Comparison of ENCODE assay signal across 9 cellular contexts in the genomic region with DNA sequence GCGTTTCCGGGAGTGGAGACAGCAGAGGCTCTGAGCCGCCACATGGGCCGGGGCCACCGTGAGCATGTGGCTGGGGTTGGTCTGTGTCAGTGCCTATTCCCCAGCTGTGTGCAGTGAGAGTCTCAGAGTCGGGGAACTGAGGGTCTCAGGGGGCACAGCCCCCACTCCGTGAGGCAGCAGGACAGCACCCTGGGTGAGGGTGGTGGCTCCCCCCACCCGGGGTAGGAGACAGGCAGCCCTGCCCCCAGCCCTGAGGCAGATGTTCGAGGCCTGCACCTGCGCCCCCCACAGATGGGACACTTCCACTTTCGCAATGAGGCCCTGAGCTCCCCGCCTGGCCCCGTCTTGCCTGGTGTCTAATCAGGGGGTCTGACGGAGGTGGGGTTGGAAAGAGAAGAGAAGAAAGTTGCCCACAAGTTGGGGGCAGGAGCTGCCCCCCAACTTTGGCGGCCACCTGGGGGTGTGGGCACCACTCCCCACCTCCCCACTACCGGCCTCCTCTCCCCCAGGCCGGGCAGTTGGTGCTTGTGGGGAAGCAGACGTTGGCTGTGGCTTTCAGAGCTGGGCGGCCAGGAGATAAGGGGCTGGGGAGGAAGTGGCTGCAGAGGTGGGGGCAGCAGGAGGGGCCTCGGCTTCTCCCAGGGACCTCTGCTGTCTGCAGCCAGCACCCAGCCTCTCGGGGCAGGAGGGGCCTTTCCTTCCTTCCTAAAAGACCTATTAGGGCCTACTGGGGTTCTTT. TPM values are rescaled to one million over a fixed set of nuclear protein-coding genes. Genes with fewer than 3 reads are reported as not detected.
DNase-seq lines count a peak whose midpoint lies in the region; ATAC-seq and TF ChIP-seq lines count a peak whose summit lies in the region.
"Had no signal": no experiment of that assay in that cellular context is flagged by ENCODE, and none has a peak within 500 bp of the region (broad histone marks: within the 10 kb centered on the region; RNA-seq: fewer than 3 reads in every experiment).

No MANE protein-coding gene starts in this region.

- TF ChIP-seq POLR2A in GM19099 (IDR thresholded peaks at IDR 0.05; ENCODE audit: extremely low read depth, insufficient read length, low read depth): peak; percentile 51

- ATAC-seq in HG03159 (IDR thresholded peaks at IDR 0.05; ENCODE audit: unreplicated experiment) (peak; percentile 57), HG02840 (IDR thresholded peaks at IDR 0.05; ENCODE audit: low FRiP score, unreplicated experiment) (no peak)

- intact Hi-C loops in activated CD4-positive, alpha-beta T cell treated with anti-CD3 and anti-CD28 coated beads, Interleukin-2, amount 10 ng/mL, durations not matched to agents 24 days and 14 days (cut with micrococcal nuclease): no loop called here

- TF ChIP-seq CTCF in progenitor cell of endocrine pancreas (IDR thresholded peaks at IDR 0.05; ENCODE audit: unreplicated experiment): no peak

- no peaks in the 10 kb centered on the region for H3K4me1 Mint-ChIP-seq in activated CD4-positive, alpha-beta T cell treated with anti-CD3 and anti-CD28 coated beads, Interleukin-2, amount 10 ng/mL, durations not matched to agents 24 days and 14 days
- no peaks in the 10 kb centered on the region for H3K4me1 Mint-ChIP-seq in progenitor cell of endocrine pancreas (ENCODE audit: low read depth)

- no peak overlapping the region for H3K27ac Mint-ChIP-seq in activated CD4-positive, alpha-beta T cell treated with anti-CD3 and anti-CD28 coated beads, Interleukin-2, amount 10 ng/mL, durations not matched to agents 24 days and 14 days
- no peak overlapping the region for H3K27ac Mint-ChIP-seq in progenitor cell of endocrine pancreas

- peaks cover 15% of the 10 kb centered on the region for H3K27me3 Mint-ChIP-seq in activated CD4-positive, alpha-beta T cell treated with anti-CD3 and anti-CD28 coated beads, Interleukin-2, amount 10 ng/mL, durations not matched to agents 24 days and 14 days
- H3K27me3 Mint-ChIP-seq in progenitor cell of endocrine pancreas: no peaks in the 10 kb centered on the region

- H3K4me3 Mint-ChIP-seq in activated CD4-positive, alpha-beta T cell treated with anti-CD3 and anti-CD28 coated beads, Interleukin-2, amount 10 ng/mL, durations not matched to agents 24 days and 14 days: no peak overlapping the region
- no peak overlapping the region for H3K4me3 Mint-ChIP-seq in progenitor cell of endocrine pancreas (ENCODE audit: low read depth)

- no peaks in the 10 kb centered on the region for H3K36me3 Mint-ChIP-seq in activated CD4-positive, alpha-beta T cell treated with anti-CD3 and anti-CD28 coated beads, Interleukin-2, amount 10 ng/mL, durations not matched to agents 24 days and 14 days (ENCODE audit: low read depth)
- no peaks in the 10 kb centered on the region for H3K36me3 Mint-ChIP-seq in progenitor cell of endocrine pancreas (ENCODE audit: insufficient read depth)

- DNase-seq in AML-193 (lab: John Stamatoyannopoulos, UW) (peak; percentile 85 to 86), SKM-1 treated with dmso at 0.1 percent for 144 hours (lab: John Stamatoyannopoulos, UW; ENCODE audit: unreplicated experiment) (peak; percentile 91), progenitor cell of endocrine pancreas (ENCODE audit: low spot score, unreplicated experiment) (no peak), NCI-H187 treated with DMSO at 0.1 percent for 48 hours (lab: John Stamatoyannopoulos, UW) (no peak)
- DNase-seq in activated CD4-positive, alpha-beta T cell treated with anti-CD3 and anti-CD28 coated beads, Interleukin-2, amount 10 ng/mL, durations not matched to agents 24 days and 14 days: no peak
- DNase-seq: Karpas-422 had no signal

- no peaks in the 10 kb centered on the region for H3K9me3 Mint-ChIP-seq in activated CD4-positive, alpha-beta T cell treated with anti-CD3 and anti-CD28 coated beads, Interleukin-2, amount 10 ng/mL, durations not matched to agents 24 days and 14 days
- H3K9me3 Mint-ChIP-seq in progenitor cell of endocrine pancreas (ENCODE audit: low read depth): no peaks in the 10 kb centered on the region

RNA-seq across cellular contexts. Expression of a gene that starts 1.8 kb away (rescaled TPM):
- total RNA-seq in activated CD4-positive, alpha-beta T cell treated with anti-CD3 and anti-CD28 coated beads, Interleukin-2, amount 10 ng/mL, durations not matched to agents 24 days and 14 days: not detected in 2 replicates
- 12.5 and 12.9 TPM in 2 replicates for total RNA-seq in progenitor cell of endocrine pancreas

Comparison
In these comparisons a context has a peak if more than half of its experiments do, and no peak if none do; other contexts are left out.
1. DNase-seq: peak in AML-193 (2 of 2) and SKM-1 treated with dmso at 0.1 percent for 144 hours (single experiment); none in activated CD4-positive, alpha-beta T cell treated with anti-CD3 and anti-CD28 coated beads, Interleukin-2, amount 10 ng/mL, durations not matched to agents 24 days and 14 days (single experiment), progenitor cell of endocrine pancreas (single experiment) and NCI-H187 treated with DMSO at 0.1 percent for 48 hours (single experiment).
2. RNA of a gene that starts 1.8 kb away (total RNA-seq): 12.5 to 12.9 TPM in progenitor cell of endocrine pancreas; not detected in activated CD4-positive, alpha-beta T cell treated with anti-CD3 and anti-CD28 coated beads, Interleukin-2, amount 10 ng/mL, durations not matched to agents 24 days and 14 days; every median in the first group is over 10 times any median in the second.